In genomic region chr3:147398841-147399534, GRCh38 we compare ENCODE assay signal across 26 cellular contexts. TPM values are rescaled to one million over a fixed set of nuclear protein-coding genes. Genes with fewer than 3 reads are reported as not detected.
A peak's percentile ranks its signal among the peaks of the same experiment; 100 is the strongest.
DNase-seq lines count a peak whose midpoint lies in the region; ATAC-seq and TF ChIP-seq lines count a peak whose summit lies in the region.
"Had no signal": no experiment of that assay in that cellular context is flagged by ENCODE, and none has a peak within 500 bp of the region (broad histone marks: within the 10 kb centered on the region; RNA-seq: fewer than 3 reads in every experiment).

No MANE protein-coding gene starts in this region.

- no peaks in the 10 kb centered on the region for H3K36me3 ChIP-seq in HUES6 (ENCODE audit: control insufficient read depth, insufficient read depth, low read length)
- peaks cover 2% of the 10 kb centered on the region for H3K36me3 ChIP-seq in WERI-Rb-1
- H3K36me3 ChIP-seq in uterus = no peaks in the 10 kb centered on the region
- H3K36me3 ChIP-seq: HAP-1, neutrophil, suprapubic skin had no signal

- H3K9ac ChIP-seq in HUES6 (ENCODE audit: low read length) = no peak overlapping the region

- DNase-seq in D341Med (ENCODE audit: low spot score) (peak; percentile 9), T47D (ENCODE audit: low read depth in 1 of 2, low spot score in 1 of 2) (peak; percentile 38 to 61), kidney tubule cell (ENCODE audit: low spot score) (peak; percentile 24), WERI-Rb-1 (no peak), NCI-H2171 treated with DMSO at 0.1 percent for 48 hours (lab: John Stamatoyannopoulos, UW) (no peak), uterus (no peak)
- DNase-seq: activated CD4-positive, alpha-beta T cell treated with anti-CD3 and anti-CD28 coated beads, Interleukin-2, amount 50 U/mL, for 1 hour; activated CD8-positive, alpha-beta memory T cell treated with anti-CD3 and anti-CD28 coated beads, Interleukin-2, amount 50 U/mL, for 48 hours; activated gamma-delta T cell treated with Interleukin-2 at 50 U/mL for 16 hours; amygdala; GF-D8; left colon; NCI-H2029; NCI-H510A treated with DMSO at 0.1 percent for 48 hours; stimulated activated CD4-positive, alpha-beta T cell treated with anti-CD3 and anti-CD28 coated beads, Interleukin-12 subunit alpha, Interleukin-12 subunit beta, amount 100 ng/mL, for 4 hours; T-helper 1 cell had no signal

- H3K4me3 ChIP-seq in HUES6 (ENCODE audit: low read depth, low read length) (peak overlapping the region; percentile 68), WERI-Rb-1 (ENCODE audit: low read depth, low read length) (no peak overlapping the region), uterus (no peak overlapping the region)
- H3K4me3 ChIP-seq: HAP-1, suprapubic skin had no signal

- no peak for TF ChIP-seq POLR2A in uterus (IDR thresholded peaks at IDR 0.05)

- ATAC-seq in GM21723 (IDR thresholded peaks at IDR 0.05; ENCODE audit: unreplicated experiment) = no peak
- ATAC-seq: left colon, Right ventricle myocardium inferior had no signal

- H3K27ac ChIP-seq in HUES6 (ENCODE audit: low read depth, low read length) = no peak overlapping the region
- no peak overlapping the region for H3K27ac ChIP-seq in WERI-Rb-1
- H3K27ac ChIP-seq in uterus = no peak overlapping the region
- H3K27ac ChIP-seq: C4-2B, neutrophil, suprapubic skin had no signal

- in situ Hi-C loops in T47D (cut with HindIII; ENCODE audit: low pct_unique_long_range_greater_than_20kb, low sequenced_read_pairs) = no loop called here

- H3K9me3 ChIP-seq in HUES6 (ENCODE audit: control insufficient read depth, insufficient read depth, low read depth, low read length) (no peaks in the 10 kb centered on the region), WERI-Rb-1 (ENCODE audit: severe bottlenecking) (no peaks in the 10 kb centered on the region), uterus (no peaks in the 10 kb centered on the region)
- H3K9me3 ChIP-seq: HAP-1, suprapubic skin had no signal

- H3K4me1 ChIP-seq in HUES6 (ENCODE audit: control insufficient read depth, insufficient read depth, low read length) = peaks cover 55% of the 10 kb centered on the region
- peaks cover 0 to 6% of the 10 kb centered on the region in 2 donors for H3K4me1 ChIP-seq in uterus

- H3K27me3 ChIP-seq in HUES6 (ENCODE audit: control insufficient read depth, insufficient read depth, low read length) = peaks cover 100% of the 10 kb centered on the region
- H3K27me3 ChIP-seq in WERI-Rb-1 (ENCODE audit: insufficient read depth, low read depth, severe bottlenecking) = no peaks in the 10 kb centered on the region
- peaks cover 12 to 69% of the 10 kb centered on the region in 2 donors for H3K27me3 ChIP-seq in uterus

- TF ChIP-seq CTCF in WERI-Rb-1 (IDR thresholded peaks at IDR 0.05; ENCODE audit: low read depth, low read length) (no peak), uterus (IDR thresholded peaks at IDR 0.05) (no peak)

- intact Hi-C loops in uterus (cut with DNase I; ENCODE audit: low total_unique reads) = no loop called here

RNA-seq across cellular contexts. Expression of gene ZIC4, which starts 7.4 kb away (rescaled TPM):
- total RNA-seq in uterus = not detected
- total RNA-seq: endothelial cell of umbilical vein, fibroblast of villous mesenchyme, left colon, mesothelial cell of epicardium, Right ventricle myocardium inferior, suprapubic skin had no signal

RNA-seq across cellular contexts. Expression of gene ZIC1, which starts 10.2 kb away (rescaled TPM):
- total RNA-seq in uterus = not detected
- total RNA-seq: endothelial cell of umbilical vein, fibroblast of villous mesenchyme, left colon, Right ventricle myocardium inferior had no signal

Comparison
In these comparisons a context has a peak if more than half of its experiments do, and no peak if none do; other contexts are left out.
1. DNase-seq: peak in D341Med (single experiment), T47D (2 of 2) and kidney tubule cell (single experiment); none in WERI-Rb-1 (single experiment), NCI-H2171 treated with DMSO at 0.1 percent for 48 hours (single experiment) and uterus (0 of 2).